ENCODE assay signal across 18 cellular contexts in the genomic region with DNA sequence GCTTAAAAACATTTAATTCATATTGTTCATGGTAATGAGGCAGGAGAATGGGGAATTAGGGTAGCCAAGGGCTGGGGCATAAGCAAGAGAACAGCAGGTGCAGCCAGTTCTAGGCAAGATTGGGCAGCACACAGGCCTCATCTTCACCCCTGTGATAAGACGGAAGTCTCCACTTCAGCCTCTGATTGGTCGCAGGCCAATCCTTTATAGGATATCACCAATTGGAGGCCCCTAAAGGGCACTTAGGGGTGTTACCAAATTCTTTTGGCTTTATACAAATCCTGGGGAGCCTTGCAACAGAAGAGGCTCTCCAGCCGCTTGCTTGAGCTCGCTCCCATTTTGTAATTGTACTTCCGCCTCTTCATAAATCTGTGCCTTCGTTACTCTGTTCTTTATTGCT.
DNase-seq lines count a peak whose midpoint lies in the region; ATAC-seq, FAIRE-seq and TF ChIP-seq lines count a peak whose summit lies in the region.
"Had no signal": no experiment of that assay in that cellular context is flagged by ENCODE, and none has a peak within 500 bp of the region (broad histone marks: within the 10 kb centered on the region; RNA-seq: fewer than 3 reads in every experiment).

No MANE protein-coding gene starts in this region.

- no peak overlapping the region for H3K4me3 Mint-ChIP-seq in neural progenitor cell
- H3K4me3 Mint-ChIP-seq: CD4-positive, alpha-beta memory T cell; H9; IgD-negative memory B cell had no signal

- no peaks in the 10 kb centered on the region for H3K4me1 Mint-ChIP-seq in neural progenitor cell
- H3K4me1 Mint-ChIP-seq: CD4-positive, alpha-beta memory T cell; IgD-negative memory B cell had no signal

- no peaks in the 10 kb centered on the region for H4K20me1 ChIP-seq in Karpas-422 (ENCODE audit: insufficient read depth, low read depth, low read length)
- H4K20me1 ChIP-seq in K562 (replicated peaks; ENCODE audit: control insufficient read depth, insufficient read depth, low read length): no peaks in the 10 kb centered on the region
- H4K20me1 ChIP-seq in neural progenitor cell (ENCODE audit: low read depth): no peaks in the 10 kb centered on the region

- no peaks in the 10 kb centered on the region for H3K79me2 ChIP-seq in Karpas-422 (ENCODE audit: low read length)
- H3K79me2 ChIP-seq in K562 (ENCODE audit: control insufficient read depth, insufficient read depth, low read length): no peaks in the 10 kb centered on the region
- H3K79me2 ChIP-seq in neural progenitor cell (ENCODE audit: low read depth): no peaks in the 10 kb centered on the region

- H3K36me3 ChIP-seq in Karpas-422 (ENCODE audit: insufficient read depth, low read length) (no peaks in the 10 kb centered on the region), K562 (ENCODE audit: control insufficient read depth, insufficient read depth, low read length) (no peaks in the 10 kb centered on the region), neural progenitor cell (no peaks in the 10 kb centered on the region)
- H3K36me3 ChIP-seq: BE2C had no signal

- BruUV-seq in K562 (replicated peaks; lab: Mats Ljungman, UMichigan): no TSS peak

- ATAC-seq in K562 (peak; percentile 78), GM18502 (IDR thresholded peaks at IDR 0.05; ENCODE audit: poor library complexity, unreplicated experiment) (no peak), GM21360 (IDR thresholded peaks at IDR 0.05; ENCODE audit: unreplicated experiment) (no peak)
- ATAC-seq: A549 had no signal

- POLR2A ChIA-PET in K562 (lab: Yijun Ruan, JAX): no interaction called here

- WGBS in K562 (ENCODE audit: insufficient coverage, low coverage, missing lambda C conversion rate): 4% methylated on average over 6 of the region's 6 CpGs

- no peak overlapping the region for H3K27ac Mint-ChIP-seq in neural progenitor cell
- H3K27ac Mint-ChIP-seq: CD4-positive, alpha-beta memory T cell; H9 had no signal

- no peaks in the 10 kb centered on the region for H3K9me1 ChIP-seq in K562 (ENCODE audit: control insufficient read depth, insufficient read depth, low read length)

- H3K4me1 ChIP-seq in Karpas-422 (ENCODE audit: low read length) (no peaks in the 10 kb centered on the region), K562 (replicated peaks in 1 of 2; ENCODE audit: control insufficient read depth in 2 of 2, insufficient read depth in 2 of 2, low read length in 2 of 2) (no peaks in the 10 kb centered on the region), neural progenitor cell (no peaks in the 10 kb centered on the region)
- H3K4me1 ChIP-seq: BE2C had no signal

- H3K27me3 ChIP-seq in Karpas-422 (ENCODE audit: low read length): no peaks in the 10 kb centered on the region
- H3K27me3 ChIP-seq in K562 (ENCODE audit: control insufficient read depth in 2 of 2, insufficient read depth in 2 of 2, low read length in 2 of 2): no peaks in the 10 kb centered on the region
- no peaks in the 10 kb centered on the region for H3K27me3 ChIP-seq in neural progenitor cell
- H3K27me3 ChIP-seq: BE2C had no signal

- no peak overlapping the region for H3K27ac ChIP-seq in Karpas-422 (ENCODE audit: low read length)
- no peak overlapping the region for H3K27ac ChIP-seq in K562 (ENCODE audit: extremely low read depth, low read depth, low read length)
- no peak overlapping the region for H3K27ac ChIP-seq in neural progenitor cell
- H3K27ac ChIP-seq: A549, C4-2B, KMS-11 had no signal

- no peak overlapping the region for H3K9ac ChIP-seq in Karpas-422 (ENCODE audit: low read length)
- H3K9ac ChIP-seq in K562 (ENCODE audit: insufficient read depth in 1 of 2, low read depth in 2 of 2, low read length in 2 of 2): no peak overlapping the region
- no peak overlapping the region for H3K9ac ChIP-seq in neural progenitor cell
- H3K9ac ChIP-seq: KMS-11 had no signal

- no peak for TF ChIP-seq POLR2A in K562 (conservative IDR thresholded peaks at IDR 0.05)

- TF ChIP-seq CTCF in K562 (IDR thresholded peaks at IDR 0.05 in 2 of 3, conservative IDR thresholded peaks at IDR 0.05 in 1 of 3; ENCODE audit: insufficient read depth in 2 of 3, low read depth in 1 of 3, low read length in 3 of 3) (no peak), neural progenitor cell (IDR thresholded peaks at IDR 0.05) (no peak)

- H3K4me3 ChIP-seq in Karpas-422 (ENCODE audit: low read length) (no peak overlapping the region), K562 (no peak overlapping the region), neural progenitor cell (no peak overlapping the region)
- H3K4me3 ChIP-seq: A549 had no signal

- TF ChIP-seq RAD21 in K562 (CRISPR knock-in tag; conservative IDR thresholded peaks at IDR 0.05 in 1 of 2, IDR thresholded peaks at IDR 0.05 in 1 of 2): no peak

- H3K9me3 ChIP-seq in Karpas-422 (ENCODE audit: low read length) (no peaks in the 10 kb centered on the region), K562 (replicated peaks; ENCODE audit: control insufficient read depth, insufficient read depth, low read depth, low read length) (no peaks in the 10 kb centered on the region), neural progenitor cell (ENCODE audit: low read depth) (no peaks in the 10 kb centered on the region)
- H3K9me3 ChIP-seq: A549, BE2C had no signal

- CTCF ChIA-PET in K562 (lab: Yijun Ruan, JAX; ENCODE audit: low intra/inter-chr PET ratio): no interaction called here

- H3F3A ChIP-seq in neural progenitor cell (ENCODE audit: low read depth): peaks cover 3% of the 10 kb centered on the region

- H3K27me3 Mint-ChIP-seq in neural progenitor cell (ENCODE audit: insufficient read depth, low read depth): no peaks in the 10 kb centered on the region

- H3K9me3 Mint-ChIP-seq in neural progenitor cell: peaks cover under 1% of the 10 kb centered on the region
- H3K9me3 Mint-ChIP-seq: H9 had no signal

- H3K4me2 ChIP-seq in Karpas-422 (ENCODE audit: low read depth, low read length, poor library complexity, severe bottlenecking): no peak overlapping the region
- H3K4me2 ChIP-seq in K562 (ENCODE audit: insufficient read depth, low read length): no peak overlapping the region
- no peak overlapping the region for H3K4me2 ChIP-seq in neural progenitor cell
- H3K4me2 ChIP-seq: A549, KMS-11 had no signal

- FAIRE-seq in K562 (lab: Jason Lieb, UNC): no peak
- FAIRE-seq: A549, GM12892, GM19239 had no signal

- H3K36me3 Mint-ChIP-seq in neural progenitor cell: no peaks in the 10 kb centered on the region
- H3K36me3 Mint-ChIP-seq: CD4-positive, alpha-beta memory T cell had no signal

- in situ Hi-C loops in K562 (cut with MboI): loop anchor here (25.0 kb wide), 1 partner anchor 1640 kb away; no protein-coding TSS in a partner anchor

- intact Hi-C loops in K562 (cut with micrococcal nuclease): no loop called here

- TF ChIP-seq EP300 in K562 (IDR thresholded peaks at IDR 0.05; ENCODE audit: low read length): no peak

- H2AFZ ChIP-seq in Karpas-422 (ENCODE audit: low read length) (no peak overlapping the region), K562 (ENCODE audit: low read depth, low read length) (no peak overlapping the region), neural progenitor cell (replicated peaks) (peak overlapping the region; percentile 63)

- H3K9me2 ChIP-seq in Karpas-422 (replicated peaks; ENCODE audit: insufficient read depth, low read length): no peaks in the 10 kb centered on the region

- DNase-seq in Karpas-422 (peak; percentile 49), NCI-H1694 (lab: John Stamatoyannopoulos, UW) (peak; percentile 40), K562 (ENCODE audit: extremely low read depth in 1 of 4, low spot score in 3 of 4) (peak in 1 of 4 experiments; percentile 25), neural progenitor cell (ENCODE audit: low spot score) (no peak), NCI-H82 (lab: John Stamatoyannopoulos, UW) (no peak)
- DNase-seq: BE2C; CD4-positive, alpha-beta memory T cell; DND-41; GDM1; H9 had no signal

TF ChIP-seq in K562, 482 proteins besides CTCF, POLR2A, EP300 and RAD21:
- TF ChIP-seq NFYB (IDR thresholded peaks at IDR 0.05; ENCODE audit: extremely low read depth, insufficient read length) (peak; percentile 36), HMG20B (CRISPR knock-in tag; IDR thresholded peaks at IDR 0.05) (no peak), MAFF (IDR thresholded peaks at IDR 0.05; ENCODE audit: low read length) (no peak), CAMTA2 (CRISPR knock-in tag; conservative IDR thresholded peaks at IDR 0.05) (no peak)
- TF ChIP-seq, protein P1, sequence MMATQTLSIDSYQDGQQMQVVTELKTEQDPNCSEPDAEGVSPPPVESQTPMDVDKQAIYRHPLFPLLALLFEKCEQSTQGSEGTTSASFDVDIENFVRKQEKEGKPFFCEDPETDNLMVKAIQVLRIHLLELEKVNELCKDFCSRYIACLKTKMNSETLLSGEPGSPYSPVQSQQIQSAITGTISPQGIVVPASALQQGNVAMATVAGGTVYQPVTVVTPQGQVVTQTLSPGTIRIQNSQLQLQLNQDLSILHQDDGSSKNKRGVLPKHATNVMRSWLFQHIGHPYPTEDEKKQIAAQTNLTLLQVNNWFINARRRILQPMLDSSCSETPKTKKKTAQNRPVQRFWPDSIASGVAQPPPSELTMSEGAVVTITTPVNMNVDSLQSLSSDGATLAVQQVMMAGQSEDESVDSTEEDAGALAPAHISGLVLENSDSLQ (IDR thresholded peaks at IDR 0.05): peak; percentile 67

Comparison
In these comparisons a context has a peak if more than half of its experiments do, and no peak if none do; other contexts are left out.
1. DNase-seq: peak in Karpas-422 (single experiment) and NCI-H1694 (single experiment); none in neural progenitor cell (single experiment) and NCI-H82 (single experiment).